ENCODE assay signal across 1 cellular context in genomic region chr16:7185689-7186088, GRCh38.
TF ChIP-seq lines count a peak whose summit lies in the region.

No MANE protein-coding gene starts in this region.

TF ChIP-seq in HepG2, 621 proteins besides CTCF, POLR2A, EP300 and RAD21 (continued from another document and continues in another):
- TF ChIP-seq ZBTB44 (CRISPR knock-in tag; IDR thresholded peaks at IDR 0.05), result no peak
- peak; percentile 60; the same call in 1 of the 2 replicates for TF ChIP-seq SOX5 (CRISPR knock-in tag; IDR thresholded peaks at IDR 0.05; ENCODE audit: borderline replicate concordance)
- no peak for TF ChIP-seq DPF2 (CRISPR knock-in tag; IDR thresholded peaks at IDR 0.05; ENCODE audit: borderline replicate concordance, low read depth)
- TF ChIP-seq STAG1 (CRISPR knock-in tag; IDR thresholded peaks at IDR 0.05), result no peak
- no peak for TF ChIP-seq MED8 (CRISPR knock-in tag; IDR thresholded peaks at IDR 0.05; ENCODE audit: insufficient replicate concordance)
- TF ChIP-seq PAF1 (CRISPR knock-in tag; IDR thresholded peaks at IDR 0.05), result no peak
- TF ChIP-seq, protein P1, sequence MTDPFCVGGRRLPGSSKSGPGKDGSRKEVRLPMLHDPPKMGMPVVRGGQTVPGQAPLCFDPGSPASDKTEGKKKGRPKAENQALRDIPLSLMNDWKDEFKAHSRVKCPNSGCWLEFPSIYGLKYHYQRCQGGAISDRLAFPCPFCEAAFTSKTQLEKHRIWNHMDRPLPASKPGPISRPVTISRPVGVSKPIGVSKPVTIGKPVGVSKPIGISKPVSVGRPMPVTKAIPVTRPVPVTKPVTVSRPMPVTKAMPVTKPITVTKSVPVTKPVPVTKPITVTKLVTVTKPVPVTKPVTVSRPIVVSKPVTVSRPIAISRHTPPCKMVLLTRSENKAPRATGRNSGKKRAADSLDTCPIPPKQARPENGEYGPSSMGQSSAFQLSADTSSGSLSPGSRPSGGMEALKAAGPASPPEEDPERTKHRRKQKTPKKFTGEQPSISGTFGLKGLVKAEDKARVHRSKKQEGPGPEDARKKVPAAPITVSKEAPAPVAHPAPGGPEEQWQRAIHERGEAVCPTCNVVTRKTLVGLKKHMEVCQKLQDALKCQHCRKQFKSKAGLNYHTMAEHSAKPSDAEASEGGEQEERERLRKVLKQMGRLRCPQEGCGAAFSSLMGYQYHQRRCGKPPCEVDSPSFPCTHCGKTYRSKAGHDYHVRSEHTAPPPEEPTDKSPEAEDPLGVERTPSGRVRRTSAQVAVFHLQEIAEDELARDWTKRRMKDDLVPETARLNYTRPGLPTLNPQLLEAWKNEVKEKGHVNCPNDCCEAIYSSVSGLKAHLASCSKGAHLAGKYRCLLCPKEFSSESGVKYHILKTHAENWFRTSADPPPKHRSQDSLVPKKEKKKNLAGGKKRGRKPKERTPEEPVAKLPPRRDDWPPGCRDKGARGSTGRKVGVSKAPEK (CRISPR knock-in tag; IDR thresholded peaks at IDR 0.05; ENCODE audit: borderline replicate concordance), result no peak
- no peak for TF ChIP-seq ZNF816 (CRISPR knock-in tag; IDR thresholded peaks at IDR 0.05; ENCODE audit: borderline replicate concordance)
- no peak for TF ChIP-seq XRCC5 (optimal IDR thresholded peaks at IDR 0.05; ENCODE audit: low read length)
- TF ChIP-seq MED13 (CRISPR knock-in tag; IDR thresholded peaks at IDR 0.05), result no peak
- TF ChIP-seq, protein P2, sequence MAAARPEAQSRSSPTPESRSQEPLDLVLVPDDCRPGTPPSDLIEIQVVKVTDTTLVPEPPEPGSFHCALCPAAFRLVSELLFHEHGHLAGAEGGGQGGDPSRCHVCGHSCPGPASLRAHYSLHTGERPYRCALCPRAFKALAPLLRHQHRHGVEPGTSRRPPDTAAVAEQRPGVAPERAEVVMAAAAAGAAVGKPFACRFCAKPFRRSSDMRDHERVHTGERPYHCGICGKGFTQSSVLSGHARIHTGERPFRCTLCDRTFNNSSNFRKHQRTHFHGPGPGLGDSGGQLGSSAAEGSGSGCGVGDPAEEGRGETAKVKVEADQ (CRISPR knock-in tag; IDR thresholded peaks at IDR 0.05; ENCODE audit: borderline replicate concordance), result no peak
- TF ChIP-seq SALL2 (CRISPR knock-in tag; IDR thresholded peaks at IDR 0.05), result no peak
- TF ChIP-seq JUND (CRISPR knock-in tag; IDR thresholded peaks at IDR 0.05), result peak; percentile 31; the same call in 1 of the 2 replicates
- no peak for TF ChIP-seq RBAK (CRISPR knock-in tag; IDR thresholded peaks at IDR 0.05)
- TF ChIP-seq IRX3 (CRISPR knock-in tag; IDR thresholded peaks at IDR 0.05; ENCODE audit: borderline replicate concordance, low read depth), result no peak
- TF ChIP-seq GABPA (IDR thresholded peaks at IDR 0.05; ENCODE audit: low read depth, low read length), result no peak
- peak; percentile 49; the same call in 1 of the 2 replicates for TF ChIP-seq GABPA (CRISPR knock-in tag; IDR thresholded peaks at IDR 0.05; ENCODE audit: low read depth)
- 0 out of 2 replicates have a peak, but pooled peaks have one; percentile 27 for TF ChIP-seq FOXP1 (IDR thresholded peaks at IDR 0.05)
- TF ChIP-seq FOXP1 (CRISPR knock-in tag; IDR thresholded peaks at IDR 0.05), result peak; percentile 73
- TF ChIP-seq CHD4 (IDR thresholded peaks at IDR 0.05; ENCODE audit: borderline replicate concordance, low read length), result no peak
- peak; percentile 71 for TF ChIP-seq TEAD3 (CRISPR knock-in tag; optimal IDR thresholded peaks at IDR 0.05; ENCODE audit: borderline replicate concordance)
- peak; percentile 78 for TF ChIP-seq ARID5B (CRISPR knock-in tag; IDR thresholded peaks at IDR 0.05)
- no peak for TF ChIP-seq ZNF878 (CRISPR knock-in tag; IDR thresholded peaks at IDR 0.05)
- TF ChIP-seq GPN1 (CRISPR knock-in tag; IDR thresholded peaks at IDR 0.05; ENCODE audit: borderline replicate concordance), result no peak
- no peak for TF ChIP-seq ZFP90 (CRISPR knock-in tag; IDR thresholded peaks at IDR 0.05; ENCODE audit: borderline replicate concordance)
- TF ChIP-seq, protein P3, sequence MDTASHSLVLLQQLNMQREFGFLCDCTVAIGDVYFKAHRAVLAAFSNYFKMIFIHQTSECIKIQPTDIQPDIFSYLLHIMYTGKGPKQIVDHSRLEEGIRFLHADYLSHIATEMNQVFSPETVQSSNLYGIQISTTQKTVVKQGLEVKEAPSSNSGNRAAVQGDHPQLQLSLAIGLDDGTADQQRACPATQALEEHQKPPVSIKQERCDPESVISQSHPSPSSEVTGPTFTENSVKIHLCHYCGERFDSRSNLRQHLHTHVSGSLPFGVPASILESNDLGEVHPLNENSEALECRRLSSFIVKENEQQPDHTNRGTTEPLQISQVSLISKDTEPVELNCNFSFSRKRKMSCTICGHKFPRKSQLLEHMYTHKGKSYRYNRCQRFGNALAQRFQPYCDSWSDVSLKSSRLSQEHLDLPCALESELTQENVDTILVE (CRISPR knock-in tag; IDR thresholded peaks at IDR 0.05), result no peak
- no peak for TF ChIP-seq AGO2 (optimal IDR thresholded peaks at IDR 0.05; ENCODE audit: low read depth, low read length)
- no peak for TF ChIP-seq ZNF780A (CRISPR knock-in tag; IDR thresholded peaks at IDR 0.05)
- TF ChIP-seq ZNF101 (CRISPR knock-in tag; IDR thresholded peaks at IDR 0.05; ENCODE audit: borderline replicate concordance, low read depth), result no peak
- no peak for TF ChIP-seq ELK4 (CRISPR knock-in tag; IDR thresholded peaks at IDR 0.05; ENCODE audit: borderline replicate concordance)
- peak; percentile 69; the same call in 1 of the 2 replicates for TF ChIP-seq MIER2 (CRISPR knock-in tag; IDR thresholded peaks at IDR 0.05)
- no peak for TF ChIP-seq ZNF318 (CRISPR knock-in tag; IDR thresholded peaks at IDR 0.05)
- no peak for TF ChIP-seq TMF1 (CRISPR knock-in tag; IDR thresholded peaks at IDR 0.05; ENCODE audit: low read depth)
- TF ChIP-seq, protein P4, sequence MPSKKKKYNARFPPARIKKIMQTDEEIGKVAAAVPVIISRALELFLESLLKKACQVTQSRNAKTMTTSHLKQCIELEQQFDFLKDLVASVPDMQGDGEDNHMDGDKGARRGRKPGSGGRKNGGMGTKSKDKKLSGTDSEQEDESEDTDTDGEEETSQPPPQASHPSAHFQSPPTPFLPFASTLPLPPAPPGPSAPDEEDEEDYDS (CRISPR knock-in tag; IDR thresholded peaks at IDR 0.05), result no peak
